Comparison of ENCODE assay signal across 25 cellular contexts in genomic region chr19:455031-455705, GRCh38. TPM values are rescaled to one million over a fixed set of nuclear protein-coding genes. Genes with fewer than 3 reads are reported as not detected.
DNase-seq lines count a peak whose midpoint lies in the region; ATAC-seq, FAIRE-seq and TF ChIP-seq lines count a peak whose summit lies in the region.
"Had no signal": no experiment of that assay in that cellular context is flagged by ENCODE, and none has a peak within 500 bp of the region (broad histone marks: within the 10 kb centered on the region; RNA-seq: fewer than 3 reads in every experiment).

No MANE protein-coding gene starts in this region.

- peaks cover 6% of the 10 kb centered on the region for H3K27me3 Mint-ChIP-seq in neural crest cell (ENCODE audit: low read depth)

- H4K20me1 ChIP-seq in HepG2 (ENCODE audit: insufficient read depth, low read length) = peaks cover 32% of the 10 kb centered on the region; the same call in 1 of the 2 replicates
- H4K20me1 ChIP-seq: BLaER1 had no signal

- H3K79me2 ChIP-seq in HepG2 (ENCODE audit: insufficient read depth, low read length) = no peaks in the 10 kb centered on the region

- peak overlapping the region; percentile 38 for H3K4me3 Mint-ChIP-seq in neural crest cell
- H3K4me3 Mint-ChIP-seq: CD14-positive monocyte; CD4-positive, alpha-beta memory T cell; GM23338; HFFc6; IgD-negative memory B cell had no signal

- H3K9ac ChIP-seq in HepG2 (ENCODE audit: insufficient read depth, low read depth, low read length) = no peak overlapping the region
- H3K9ac ChIP-seq: BLaER1 had no signal

- H3K4me1 ChIP-seq in HepG2 (ENCODE audit: insufficient read depth, low read length) (peaks cover 22% of the 10 kb centered on the region), right lobe of liver (no peaks in the 10 kb centered on the region)
- H3K4me1 ChIP-seq: A549, BLaER1 had no signal

- DNase-seq in NCI-H82 (lab: John Stamatoyannopoulos, UW) = peak; percentile 51
- DNase-seq in NCI-H82 treated with DMSO at 0.1 percent for 48 hours (lab: John Stamatoyannopoulos, UW; ENCODE audit: unreplicated experiment) = no peak
- no peak for DNase-seq in HepG2 (ENCODE audit: low spot score)
- DNase-seq in right lobe of liver = no peak
- DNase-seq in neural crest cell (ENCODE audit: low read depth, low spot score) = no peak
- no peak for DNase-seq in activated CD4-positive, alpha-beta T cell treated with anti-CD3 and anti-CD28 coated beads, Interleukin-2, amount 50 U/mL, for 1 hour
- DNase-seq: CD4-positive, alpha-beta memory T cell; DMS153; DMS79; GDM1; HFFc6 had no signal

- H3K4me3 ChIP-seq in HepG2 (replicated peaks in 1 of 3; ENCODE audit: insufficient read depth in 1 of 3, low read depth in 2 of 3, low read length in 3 of 3) (no peak overlapping the region), right lobe of liver (no peak overlapping the region)
- H3K4me3 ChIP-seq: A549, BLaER1, GM23338 had no signal

- H3K9me3 Mint-ChIP-seq in neural crest cell = peaks cover 3% of the 10 kb centered on the region

- peaks cover 12% of the 10 kb centered on the region for H3K36me3 Mint-ChIP-seq in neural crest cell (ENCODE audit: low read depth)
- H3K36me3 Mint-ChIP-seq: CD14-positive monocyte; CD4-positive, alpha-beta memory T cell; IgD-negative memory B cell had no signal

- no peak overlapping the region for H3K4me2 ChIP-seq in HepG2 (ENCODE audit: low read depth, low read length)
- H3K4me2 ChIP-seq: A549, BLaER1, GM23338 had no signal

- no peak for TF ChIP-seq EP300 in HepG2 (IDR thresholded peaks at IDR 0.05; ENCODE audit: low read depth in 2 of 2, low read length in 2 of 2)
- TF ChIP-seq EP300 in HepG2 (CRISPR knock-in tag; IDR thresholded peaks at IDR 0.05; ENCODE audit: borderline replicate concordance) = no peak

- H3K27ac ChIP-seq in HepG2 (ENCODE audit: extremely low read length, insufficient read depth, low read length) = no peak overlapping the region
- H3K27ac ChIP-seq in right lobe of liver = no peak overlapping the region
- H3K27ac ChIP-seq: 22Rv1, A549, BLaER1, HL-60 had no signal

- intact Hi-C loops in HepG2 (cut with micrococcal nuclease; ENCODE audit: unreplicated experiment) (no loop called here), right lobe of liver (cut with DNase I) (no loop called here)

- no peaks in the 10 kb centered on the region; a peak in 1 of 5 replicates for H3K36me3 ChIP-seq in HepG2 (replicated peaks in 1 of 2; ENCODE audit: control insufficient read depth in 1 of 2, insufficient read depth in 2 of 2, low read length in 2 of 2)
- no peaks in the 10 kb centered on the region for H3K36me3 ChIP-seq in right lobe of liver
- H3K36me3 ChIP-seq: BLaER1 had no signal

- H3K4me1 Mint-ChIP-seq in neural crest cell = peaks cover 14% of the 10 kb centered on the region

- in situ Hi-C loops in HepG2 (cut with HindIII; ENCODE audit: extremely low pct_ligation_motif_present, low pct_unique_long_range_greater_than_20kb) = no loop called here

- WGBS in HepG2 (ENCODE audit: low lambda C conversion rate) = 97% methylated on average over 34 of the region's 39 CpGs
- 79% methylated on average over 2 of the region's 39 CpGs for WGBS in right lobe of liver (ENCODE audit: insufficient coverage, low coverage, low lambda C conversion rate, missing lambda C conversion rate)

- no TSS peak for BruUV-seq in HepG2 (replicated peaks; lab: Mats Ljungman, UMichigan)

- TF ChIP-seq POLR2A in HepG2 (IDR thresholded peaks at IDR 0.05; ENCODE audit: insufficient read depth in 1 of 2, low read depth in 2 of 2, low read length in 2 of 2) (no peak), right lobe of liver (IDR thresholded peaks at IDR 0.05) (no peak)

- ATAC-seq in HepG2 = no peak
- no peak for ATAC-seq in right lobe of liver
- no peak for ATAC-seq in GM18870 (IDR thresholded peaks at IDR 0.05; ENCODE audit: unreplicated experiment)
- ATAC-seq: A549, GM23338, HCT116 had no signal

- TF ChIP-seq CTCF in HepG2 (CRISPR knock-in tag; IDR thresholded peaks at IDR 0.05) (no peak), right lobe of liver (IDR thresholded peaks at IDR 0.05) (no peak), neural crest cell (conservative IDR thresholded peaks at IDR 0.05) (no peak)

- no peak for TF ChIP-seq RAD21 in HepG2 (CRISPR knock-in tag; IDR thresholded peaks at IDR 0.05)

- no peak overlapping the region for H3K27ac Mint-ChIP-seq in neural crest cell (ENCODE audit: unreplicated experiment)
- H3K27ac Mint-ChIP-seq: CD4-positive, alpha-beta memory T cell; GM23338; HFFc6; IgD-negative memory B cell had no signal

- H3K27me3 ChIP-seq in HepG2 (ENCODE audit: control insufficient read depth in 1 of 2, insufficient read depth in 2 of 2, low read length in 2 of 2) (no peaks in the 10 kb centered on the region; a peak in 1 of 5 replicates), right lobe of liver (no peaks in the 10 kb centered on the region)
- H3K27me3 ChIP-seq: BLaER1 had no signal

- POLR2A ChIA-PET in HepG2 (lab: Yijun Ruan, JAX) = no interaction called here

- FAIRE-seq in HepG2 (lab: Jason Lieb, UNC) = no peak
- FAIRE-seq: A549, GM12892, GM18507, H54, HTR-8/SVneo had no signal

- no peak overlapping the region for H2AFZ ChIP-seq in HepG2 (ENCODE audit: low read length)
- H2AFZ ChIP-seq: GM23338 had no signal

- CTCF ChIA-PET in HepG2 (lab: Yijun Ruan, JAX; ENCODE audit: low intra/inter-chr PET ratio, low total read pairs) = no interaction called here

- H3K9me3 ChIP-seq in HepG2 (ENCODE audit: low read length) (no peaks in the 10 kb centered on the region), right lobe of liver (no peaks in the 10 kb centered on the region)
- H3K9me3 ChIP-seq: A549 had no signal

RNA-seq across cellular contexts. Expression of gene SHC2, which starts 5.7 kb away (rescaled TPM):
- total RNA-seq in HepG2 (2016; rRNA removed; fragmentation: Illumina TruSeq; extraction: Trizol) (4.8 and 9.0 TPM in 2 replicates), right lobe of liver (10 to 100 TPM; 48.4 to 69.9 (median 59.1) TPM), neural crest cell (39.0 and 45.2 TPM in 2 replicates)
- total RNA-seq in HepG2 (2016; cell fraction: cytosol; rRNA removed; fragmentation: Illumina TruSeq; extraction: Trizol; ENCODE audit: low read depth) = 11.0 and 12.0 TPM in 2 replicates
- total RNA-seq in HepG2 (2016; cell fraction: insoluble cytoplasmic fraction; rRNA removed; fragmentation: Illumina TruSeq; extraction: Trizol) = 3.9 and 8.8 TPM in 2 replicates
- total RNA-seq in HepG2 (2016; cell fraction: membrane; rRNA removed; fragmentation: Illumina TruSeq; extraction: Trizol) = 12.6 and 14.2 TPM in 2 replicates
- total RNA-seq in HepG2 (2016; cell fraction: nucleus; rRNA removed; fragmentation: Illumina TruSeq; extraction: Trizol) = 7.1 and 9.7 TPM in 2 replicates
- 18.3 and 35.8 TPM in 2 replicates for polyA plus RNA-seq in HepG2 (2011; rRNA removed)
- 12.4 and 18.0 TPM in 2 replicates for polyA plus RNA-seq in HepG2 (2011; cell fraction: cytosol; rRNA removed)
- 247 and 276 TPM in 2 replicates for polyA plus RNA-seq in HepG2 (2011; cell fraction: nucleus; rRNA removed)
- polyA plus RNA-seq in HepG2 (2012) = 21.5 and 36.3 TPM in 2 replicates
- 11.4 and 12.5 TPM in 2 replicates for polyA plus RNA-seq in HepG2 (2016; cell fraction: cytosol; fragmentation: Illumina TruSeq; extraction: Trizol; ENCODE audit: low read depth)
- polyA plus RNA-seq in HepG2 (2016; cell fraction: insoluble cytoplasmic fraction; fragmentation: Illumina TruSeq; extraction: Trizol; ENCODE audit: low read depth) = 4.7 and 5.3 TPM in 2 replicates
- polyA plus RNA-seq in HepG2 (2016; cell fraction: membrane; fragmentation: Illumina TruSeq; extraction: Trizol; ENCODE audit: low read depth) = 13.0 and 14.2 TPM in 2 replicates
- 30.5 and 30.9 TPM in 2 replicates for polyA plus RNA-seq in HepG2 (2016; cell fraction: nucleus; fragmentation: Illumina TruSeq; extraction: Trizol; ENCODE audit: insufficient read depth, low read depth)
- 39.0 TPM in 1 of 2 replicates, not detected in the other for polyA minus RNA-seq in HepG2 (2011; rRNA and poly(A)+ RNA removed; ENCODE audit: low replicate concordance)
- polyA minus RNA-seq in HepG2 (2011; cell fraction: cytosol; rRNA and poly(A)+ RNA removed) = 11.5 and 24.1 TPM in 2 replicates
- polyA minus RNA-seq in HepG2 (2011; cell fraction: nucleus; rRNA and poly(A)+ RNA removed) = 14.5 and 16.0 TPM in 2 replicates
- total RNA-seq: HFFc6 had no signal
- polyA plus RNA-seq: CD14-positive monocyte; CD4-positive, alpha-beta memory T cell; IgD-negative memory B cell had no signal

RNA-seq across cellular contexts. Expression of gene MADCAM1, which starts 41.1 kb away (rescaled TPM):
- total RNA-seq in HepG2 (2016; rRNA removed; fragmentation: Illumina TruSeq; extraction: Trizol) (0.21 and 0.33 TPM in 2 replicates), right lobe of liver (under 1 TPM; 0.11 to 0.69 (median 0.31) TPM), neural crest cell (0.75 and 1.1 TPM in 2 replicates)
- 0.30 and 0.44 TPM in 2 replicates for total RNA-seq in HepG2 (2016; cell fraction: cytosol; rRNA removed; fragmentation: Illumina TruSeq; extraction: Trizol; ENCODE audit: low read depth)
- 0.30 TPM in 1 of 2 replicates, not detected in the other for total RNA-seq in HepG2 (2016; cell fraction: insoluble cytoplasmic fraction; rRNA removed; fragmentation: Illumina TruSeq; extraction: Trizol)
- 0.37 and 0.45 TPM in 2 replicates for total RNA-seq in HepG2 (2016; cell fraction: membrane; rRNA removed; fragmentation: Illumina TruSeq; extraction: Trizol)
- total RNA-seq in HepG2 (2016; cell fraction: nucleus; rRNA removed; fragmentation: Illumina TruSeq; extraction: Trizol) = 0.22 TPM in 1 of 2 replicates, not detected in the other
- 0.29 and 0.39 TPM in 2 replicates for polyA plus RNA-seq in HepG2 (2011; rRNA removed)
- polyA plus RNA-seq in HepG2 (2011; cell fraction: cytosol; rRNA removed) = 0.42 and 0.60 TPM in 2 replicates
- 1.9 and 2.3 TPM in 2 replicates for polyA plus RNA-seq in HepG2 (2011; cell fraction: nucleus; rRNA removed)
- 1.7 and 2.3 TPM in 2 replicates for polyA plus RNA-seq in HepG2 (2012)
- 0.62 and 0.89 TPM in 2 replicates for polyA plus RNA-seq in HepG2 (2016; cell fraction: cytosol; fragmentation: Illumina TruSeq; extraction: Trizol; ENCODE audit: low read depth)
- polyA plus RNA-seq in HepG2 (2016; cell fraction: insoluble cytoplasmic fraction; fragmentation: Illumina TruSeq; extraction: Trizol; ENCODE audit: low read depth) = 0.33 and 0.51 TPM in 2 replicates
- polyA plus RNA-seq in HepG2 (2016; cell fraction: membrane; fragmentation: Illumina TruSeq; extraction: Trizol; ENCODE audit: low read depth) = 0.74 and 0.99 TPM in 2 replicates
- polyA plus RNA-seq in HepG2 (2016; cell fraction: nucleus; fragmentation: Illumina TruSeq; extraction: Trizol; ENCODE audit: insufficient read depth, low read depth) = 0.89 and 1.4 TPM in 2 replicates
- polyA minus RNA-seq in HepG2 (2011; rRNA and poly(A)+ RNA removed; ENCODE audit: low replicate concordance) = 1.1 TPM in 1 of 2 replicates, not detected in the other
- polyA minus RNA-seq in HepG2 (2011; cell fraction: cytosol; rRNA and poly(A)+ RNA removed) = 0.62 and 0.89 TPM in 2 replicates
- 0.26 and 0.75 TPM in 2 replicates for polyA minus RNA-seq in HepG2 (2011; cell fraction: nucleus; rRNA and poly(A)+ RNA removed)
- total RNA-seq: Daoy had no signal
- polyA plus RNA-seq: CD14-positive monocyte had no signal

RNA-seq across cellular contexts. Expression of gene C2CD4C, which starts 46.2 kb away (rescaled TPM):
- total RNA-seq in HepG2 (2016; rRNA removed; fragmentation: Illumina TruSeq; extraction: Trizol) (not detected in 2 replicates), right lobe of liver (1 to 10 TPM in 1 of 6 experiments, under 1 TPM in 5; 0.12 to 2.0 (median 0.44) TPM), neural crest cell (5.6 and 6.7 TPM in 2 replicates)
- total RNA-seq in HepG2 (2016; cell fraction: cytosol; rRNA removed; fragmentation: Illumina TruSeq; extraction: Trizol; ENCODE audit: low read depth) = not detected in 2 replicates
- total RNA-seq in HepG2 (2016; cell fraction: insoluble cytoplasmic fraction; rRNA removed; fragmentation: Illumina TruSeq; extraction: Trizol) = not detected in 2 replicates
- not detected in 2 replicates for total RNA-seq in HepG2 (2016; cell fraction: membrane; rRNA removed; fragmentation: Illumina TruSeq; extraction: Trizol)
- total RNA-seq in HepG2 (2016; cell fraction: nucleus; rRNA removed; fragmentation: Illumina TruSeq; extraction: Trizol) = not detected in 2 replicates
- not detected in 2 replicates for polyA plus RNA-seq in HepG2 (2011; rRNA removed)
- polyA plus RNA-seq in HepG2 (2011; cell fraction: cytosol; rRNA removed) = not detected in 2 replicates
- 0.16 and 0.36 TPM in 2 replicates for polyA plus RNA-seq in HepG2 (2011; cell fraction: nucleus; rRNA removed)
- 0.12 TPM in 1 of 2 replicates, not detected in the other for polyA plus RNA-seq in HepG2 (2012)
- polyA plus RNA-seq in HepG2 (2016; cell fraction: cytosol; fragmentation: Illumina TruSeq; extraction: Trizol; ENCODE audit: low read depth) = not detected in 2 replicates
- polyA plus RNA-seq in HepG2 (2016; cell fraction: insoluble cytoplasmic fraction; fragmentation: Illumina TruSeq; extraction: Trizol; ENCODE audit: low read depth) = not detected in 2 replicates
- not detected in 2 replicates for polyA plus RNA-seq in HepG2 (2016; cell fraction: membrane; fragmentation: Illumina TruSeq; extraction: Trizol; ENCODE audit: low read depth)
- polyA plus RNA-seq in HepG2 (2016; cell fraction: nucleus; fragmentation: Illumina TruSeq; extraction: Trizol; ENCODE audit: insufficient read depth, low read depth) = not detected in 2 replicates
- polyA minus RNA-seq in HepG2 (2011; rRNA and poly(A)+ RNA removed; ENCODE audit: low replicate concordance) = not detected in 2 replicates
- polyA minus RNA-seq in HepG2 (2011; cell fraction: cytosol; rRNA and poly(A)+ RNA removed) = not detected in 2 replicates
- polyA minus RNA-seq in HepG2 (2011; cell fraction: nucleus; rRNA and poly(A)+ RNA removed) = not detected in 2 replicates
- total RNA-seq: CD4-positive, alpha-beta memory T cell; Daoy; HFFc6 had no signal
- polyA plus RNA-seq: CD14-positive monocyte; CD4-positive, alpha-beta memory T cell; IgD-negative memory B cell had no signal

RNA-seq across cellular contexts. Expression of gene TPGS1, which starts 52.1 kb away (rescaled TPM):
- total RNA-seq in HepG2 (2016; rRNA removed; fragmentation: Illumina TruSeq; extraction: Trizol) (4.2 and 6.2 TPM in 2 replicates), right lobe of liver (10 to 100 TPM in 3 of 6 experiments, 1 to 10 TPM in 3; 8.2 to 42.2 (median 10.3) TPM), neural crest cell (22.3 TPM in 2 replicates)
- total RNA-seq in HepG2 (2016; cell fraction: cytosol; rRNA removed; fragmentation: Illumina TruSeq; extraction: Trizol; ENCODE audit: low read depth) = 4.1 and 5.0 TPM in 2 replicates
- total RNA-seq in HepG2 (2016; cell fraction: insoluble cytoplasmic fraction; rRNA removed; fragmentation: Illumina TruSeq; extraction: Trizol) = 3.9 and 5.0 TPM in 2 replicates
- total RNA-seq in HepG2 (2016; cell fraction: membrane; rRNA removed; fragmentation: Illumina TruSeq; extraction: Trizol) = 4.2 and 4.9 TPM in 2 replicates
- total RNA-seq in HepG2 (2016; cell fraction: nucleus; rRNA removed; fragmentation: Illumina TruSeq; extraction: Trizol) = 2.4 and 3.4 TPM in 2 replicates
- polyA plus RNA-seq in HepG2 (2011; rRNA removed) = 1.1 and 2.0 TPM in 2 replicates
- polyA plus RNA-seq in HepG2 (2011; cell fraction: cytosol; rRNA removed) = 1.7 and 4.3 TPM in 2 replicates
- polyA plus RNA-seq in HepG2 (2011; cell fraction: nucleus; rRNA removed) = 3.3 and 3.7 TPM in 2 replicates
- 1.0 and 2.2 TPM in 2 replicates for polyA plus RNA-seq in HepG2 (2012)
- polyA plus RNA-seq in HepG2 (2016; cell fraction: cytosol; fragmentation: Illumina TruSeq; extraction: Trizol; ENCODE audit: low read depth) = 2.0 and 2.2 TPM in 2 replicates
- 3.3 and 4.8 TPM in 2 replicates for polyA plus RNA-seq in HepG2 (2016; cell fraction: insoluble cytoplasmic fraction; fragmentation: Illumina TruSeq; extraction: Trizol; ENCODE audit: low read depth)
- 2.0 and 2.2 TPM in 2 replicates for polyA plus RNA-seq in HepG2 (2016; cell fraction: membrane; fragmentation: Illumina TruSeq; extraction: Trizol; ENCODE audit: low read depth)
- polyA plus RNA-seq in HepG2 (2016; cell fraction: nucleus; fragmentation: Illumina TruSeq; extraction: Trizol; ENCODE audit: insufficient read depth, low read depth) = 3.1 and 4.1 TPM in 2 replicates
- polyA minus RNA-seq in HepG2 (2011; rRNA and poly(A)+ RNA removed; ENCODE audit: low replicate concordance) = 2.3 and 2.8 TPM in 2 replicates
- polyA minus RNA-seq in HepG2 (2011; cell fraction: cytosol; rRNA and poly(A)+ RNA removed) = 1.4 and 1.8 TPM in 2 replicates
- polyA minus RNA-seq in HepG2 (2011; cell fraction: nucleus; rRNA and poly(A)+ RNA removed) = 2.1 and 2.3 TPM in 2 replicates
